Comparison of ENCODE assay signal across 19 cellular contexts in the genomic region with DNA sequence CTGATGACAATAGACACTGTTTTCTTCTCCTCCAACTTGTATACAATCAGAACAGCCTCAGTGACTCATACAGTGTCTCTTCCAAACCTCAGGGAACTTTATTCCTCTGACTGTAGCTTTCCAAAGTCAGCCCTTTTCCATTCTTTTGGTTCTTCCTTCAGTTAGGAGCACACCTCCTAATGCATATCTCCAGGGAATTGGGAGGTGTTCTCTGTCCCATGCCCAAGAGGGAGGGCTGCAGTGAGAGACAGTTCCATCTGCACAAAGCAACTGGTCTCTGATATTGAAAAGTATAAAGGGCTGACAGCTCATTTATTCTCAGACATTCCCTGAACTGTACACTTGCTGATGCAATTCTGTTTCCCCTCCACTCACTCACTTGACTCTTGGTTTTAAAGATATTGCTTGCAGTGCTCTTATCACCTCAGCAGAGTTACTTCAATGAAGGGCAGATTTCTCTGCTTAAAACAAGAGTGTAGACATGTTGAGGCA.
DNase-seq lines count a peak whose midpoint lies in the region; ATAC-seq and TF ChIP-seq lines count a peak whose summit lies in the region.
"Had no signal": no experiment of that assay in that cellular context is flagged by ENCODE, and none has a peak within 500 bp of the region (broad histone marks: within the 10 kb centered on the region; RNA-seq: fewer than 3 reads in every experiment).

No MANE protein-coding gene starts in this region.

- H3K36me3 Mint-ChIP-seq in mesothelial cell of epicardium = peaks cover 2% of the 10 kb centered on the region
- H3K36me3 Mint-ChIP-seq in stimulated activated memory B cell treated with anti-CD40 and anti-IgM and Interleukin-4, amounts not matched to agents 10 μg/mL and 1 μg/mL and 100 μg/mL, for 72 hours = no peaks in the 10 kb centered on the region
- H3K36me3 Mint-ChIP-seq: natural killer cell had no signal

- DNase-seq in ELR (ENCODE audit: low read depth) (peak; percentile 60), NB4 (ENCODE audit: low read depth) (peak; percentile 26), astrocyte of the hippocampus (ENCODE audit: low read depth, low spot score) (peak; percentile 45), mesothelial cell of epicardium (ENCODE audit: low spot score in 2 of 2, unreplicated experiment in 2 of 2) (no peak), cerebellum (ENCODE audit: low spot score) (no peak)
- no peak for DNase-seq in stimulated activated CD4-positive, alpha-beta T cell treated with anti-CD3 and anti-CD28 coated beads, Interleukin-4, amount 100 ng/mL, for 4 hours
- DNase-seq: activated CD4-positive, alpha-beta T cell treated with anti-CD3 and anti-CD28 coated beads for 1 hour; activated T-cell treated with anti-CD3 and anti-CD28 coated beads, Interleukin-2, amount 50 U/mL, for 48 hours; aorta; CD4-positive, alpha-beta T cell; natural killer cell; NCI-H187 treated with DMSO at 0.1 percent for 48 hours had no signal

- TF ChIP-seq POLR2A in NB4 (IDR thresholded peaks at IDR 0.05; ENCODE audit: extremely low read depth, insufficient read length) = no peak

- H3K4me1 Mint-ChIP-seq in mesothelial cell of epicardium = peaks cover 65% of the 10 kb centered on the region
- no peaks in the 10 kb centered on the region for H3K4me1 Mint-ChIP-seq in stimulated activated memory B cell treated with anti-CD40 and anti-IgM and Interleukin-4, amounts not matched to agents 10 μg/mL and 1 μg/mL and 100 μg/mL, for 72 hours

- peak overlapping the region; percentile 83 for H3K27ac Mint-ChIP-seq in mesothelial cell of epicardium
- no peak overlapping the region for H3K27ac Mint-ChIP-seq in stimulated activated memory B cell treated with anti-CD40 and anti-IgM and Interleukin-4, amounts not matched to agents 10 μg/mL and 1 μg/mL and 100 μg/mL, for 72 hours
- H3K27ac Mint-ChIP-seq: CD4-positive, alpha-beta T cell; IgD-negative memory B cell; natural killer cell; stimulated activated naive CD8-positive, alpha-beta T cell treated with anti-CD3 and anti-CD28 coated beads, Interleukin-15, Interleukin-2, amounts not matched to agents 100 ng/mL and 50 ng/mL, for 24 hours had no signal

- no peak overlapping the region for H3K4me3 Mint-ChIP-seq in mesothelial cell of epicardium
- no peak overlapping the region for H3K4me3 Mint-ChIP-seq in stimulated activated memory B cell treated with anti-CD40 and anti-IgM and Interleukin-4, amounts not matched to agents 10 μg/mL and 1 μg/mL and 100 μg/mL, for 72 hours
- H3K4me3 Mint-ChIP-seq: CD4-positive, alpha-beta T cell; IgD-negative memory B cell; natural killer cell; stimulated activated naive CD8-positive, alpha-beta T cell treated with anti-CD3 and anti-CD28 coated beads, Interleukin-15, Interleukin-2, amounts not matched to agents 100 ng/mL and 50 ng/mL, for 24 hours had no signal

- TF ChIP-seq CTCF in NB4 (IDR thresholded peaks at IDR 0.05; ENCODE audit: low read depth, low read length) (no peak), mesothelial cell of epicardium (IDR thresholded peaks at IDR 0.05; ENCODE audit: unreplicated experiment) (no peak)

- no peak overlapping the region for H3K4me3 ChIP-seq in NB4 (ENCODE audit: low read depth, low read length)
- H3K4me3 ChIP-seq: right atrium auricular region, SK-N-MC had no signal

- ATAC-seq in stimulated activated memory B cell treated with anti-CD40 and anti-IgM and Interleukin-4, amounts not matched to agents 10 μg/mL and 1 μg/mL and 100 μg/mL, for 72 hours = no peak
- no peak for ATAC-seq in HG02885 (IDR thresholded peaks at IDR 0.05; ENCODE audit: poor library complexity, unreplicated experiment)
- ATAC-seq: left lobe of liver, natural killer cell had no signal

- H3K9me3 Mint-ChIP-seq in mesothelial cell of epicardium = peaks cover 3% of the 10 kb centered on the region
- H3K9me3 Mint-ChIP-seq in stimulated activated memory B cell treated with anti-CD40 and anti-IgM and Interleukin-4, amounts not matched to agents 10 μg/mL and 1 μg/mL and 100 μg/mL, for 72 hours = no peaks in the 10 kb centered on the region
- H3K9me3 Mint-ChIP-seq: CD4-positive, alpha-beta T cell; IgD-negative memory B cell; natural killer cell; stimulated activated naive CD8-positive, alpha-beta T cell treated with anti-CD3 and anti-CD28 coated beads, Interleukin-15, Interleukin-2, amounts not matched to agents 100 ng/mL and 50 ng/mL, for 24 hours had no signal

- no peaks in the 10 kb centered on the region for H3K27me3 Mint-ChIP-seq in mesothelial cell of epicardium (ENCODE audit: low read depth)
- peaks cover 40% of the 10 kb centered on the region for H3K27me3 Mint-ChIP-seq in stimulated activated memory B cell treated with anti-CD40 and anti-IgM and Interleukin-4, amounts not matched to agents 10 μg/mL and 1 μg/mL and 100 μg/mL, for 72 hours

Comparison
In these comparisons a context has a peak if more than half of its experiments do, and no peak if none do; other contexts are left out.
1. DNase-seq: peak in ELR (single experiment), NB4 (single experiment) and astrocyte of the hippocampus (single experiment); none in mesothelial cell of epicardium (0 of 2), cerebellum (single experiment) and stimulated activated CD4-positive, alpha-beta T cell treated with anti-CD3 and anti-CD28 coated beads, Interleukin-4, amount 100 ng/mL, for 4 hours (0 of 2).